In the genomic region with DNA sequence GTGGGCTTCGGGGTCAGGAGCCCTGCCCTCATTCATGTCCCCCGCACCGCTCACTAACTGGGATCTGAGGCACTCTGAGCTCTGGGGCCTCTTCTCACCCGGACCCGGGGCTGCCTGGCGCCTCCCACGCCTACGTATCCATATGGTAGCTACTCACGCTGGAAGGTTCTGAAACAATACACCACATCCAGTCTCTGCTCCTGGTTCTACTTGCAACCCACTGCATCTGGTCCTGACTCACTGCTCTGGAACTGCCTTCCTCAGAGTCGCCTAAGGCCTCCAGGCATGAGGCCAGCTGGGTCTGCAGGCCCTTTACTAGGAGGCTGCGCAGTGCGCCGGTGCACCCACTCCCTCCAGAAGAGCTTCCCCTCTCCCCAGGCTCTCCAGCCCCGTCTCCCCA, we compare ENCODE assay signal across 12 cellular contexts. TPM values are rescaled to one million over a fixed set of nuclear protein-coding genes. Genes with fewer than 3 reads are reported as not detected.
DNase-seq lines count a peak whose midpoint lies in the region; ATAC-seq, FAIRE-seq and TF ChIP-seq lines count a peak whose summit lies in the region.
"Had no signal": no experiment of that assay in that cellular context is flagged by ENCODE, and none has a peak within 500 bp of the region (broad histone marks: within the 10 kb centered on the region; RNA-seq: fewer than 3 reads in every experiment).

No MANE protein-coding gene starts in this region.

- peaks cover 81% of the 10 kb centered on the region for H3K36me3 Mint-ChIP-seq in brain

- POLR2A ChIA-PET in A673 (lab: Charles Lee; ENCODE audit: low non-redundant PET), result no interaction called here

- peaks cover 0 to 2% (median 0%) of the 10 kb centered on the region in 5 experiments for H3K9me3 Mint-ChIP-seq in brain

- H3K27ac ChIP-seq in lower lobe of right lung, result no peak overlapping the region
- no peak overlapping the region for H3K27ac ChIP-seq in A673 (ENCODE audit: low read depth, low read length, poor library complexity, severe bottlenecking)
- H3K27ac ChIP-seq: thoracic aorta had no signal

- no TSS peak for BruUV-seq in A673 (replicated peaks; lab: Mats Ljungman, UMichigan)

- no peak overlapping the region for H3K4me3 Mint-ChIP-seq in brain

- intact Hi-C loops in lower lobe of right lung (cut with DNase I) (no loop called here), A673 (cut with micrococcal nuclease; ENCODE audit: unreplicated experiment) (no loop called here)

- no peak for ATAC-seq in lower lobe of right lung
- ATAC-seq: esophagus mucosa had no signal

- no peak overlapping the region for H3K4me3 ChIP-seq in lower lobe of right lung
- H3K4me3 ChIP-seq in A673 (ENCODE audit: low read depth, low read length, poor library complexity, severe bottlenecking), result no peak overlapping the region
- H3K4me3 ChIP-seq: thoracic aorta had no signal

- no peaks in the 10 kb centered on the region for H3K27me3 Mint-ChIP-seq in brain

- no peak for TF ChIP-seq CTCF in AG09319 (IDR thresholded peaks at IDR 0.05; ENCODE audit: low read depth, low read length)
- TF ChIP-seq CTCF in brain (conservative IDR thresholded peaks at IDR 0.05), result no peak
- TF ChIP-seq CTCF in lower lobe of right lung (IDR thresholded peaks at IDR 0.05), result no peak
- TF ChIP-seq CTCF in A673 (conservative IDR thresholded peaks at IDR 0.05; ENCODE audit: low read depth, low read length), result no peak

- H3K9me3 ChIP-seq in lower lobe of right lung (no peaks in the 10 kb centered on the region), A673 (ENCODE audit: low read depth, low read length, poor library complexity, severe bottlenecking) (no peaks in the 10 kb centered on the region)
- H3K9me3 ChIP-seq: thoracic aorta had no signal

- H3K36me3 ChIP-seq in lower lobe of right lung, result peaks cover 100% of the 10 kb centered on the region
- H3K36me3 ChIP-seq in A673 (ENCODE audit: insufficient read depth, low read length, poor library complexity, severe bottlenecking), result peaks cover 70% of the 10 kb centered on the region

- peak; percentile 67 for DNase-seq in AG09319 (ENCODE audit: extremely low read depth, low read depth)
- DNase-seq in HTR-8/SVneo (ENCODE audit: insufficient read length, low spot score), result peak; percentile 46
- DNase-seq in lower lobe of right lung, result peak; percentile 14
- DNase-seq in A673 (ENCODE audit: low spot score), result no peak
- no peak for DNase-seq in stimulated activated CD4-positive, alpha-beta T cell treated with anti-CD3 and anti-CD28 coated beads, Interleukin-4, amount 100 ng/mL, for 4 hours
- DNase-seq in NCI-H345 treated with DMSO at 0.1 percent for 48 hours (lab: John Stamatoyannopoulos, UW; ENCODE audit: unreplicated experiment), result no peak
- no peak for DNase-seq in DMS79 treated with DMSO at 0.1 percent for 48 hours (lab: John Stamatoyannopoulos, UW)
- DNase-seq: NCI-H1048 had no signal

- CTCF ChIA-PET in A673 (lab: Charles Lee), result no interaction called here

- H3K4me1 Mint-ChIP-seq in brain, result no peaks in the 10 kb centered on the region

- peak; percentile 74 for FAIRE-seq in HTR-8/SVneo (lab: Jason Lieb, UNC)
- FAIRE-seq: G401.6 had no signal

- H3K27me3 ChIP-seq in lower lobe of right lung (ENCODE audit: low read depth) (no peaks in the 10 kb centered on the region), A673 (replicated peaks; ENCODE audit: insufficient read depth, low read depth, low read length, poor library complexity) (no peaks in the 10 kb centered on the region)

- peaks cover 30% of the 10 kb centered on the region for H3K4me1 ChIP-seq in lower lobe of right lung
- peaks cover 19% of the 10 kb centered on the region for H3K4me1 ChIP-seq in A673 (ENCODE audit: insufficient read depth, low read length, poor library complexity, severe bottlenecking)

- peak overlapping the region in 3 of 5 experiments; percentile 14 to 78 (median 71) for H3K27ac Mint-ChIP-seq in brain

RNA-seq across cellular contexts. Expression of gene USP36, which starts 18.1 kb away (rescaled TPM):
- 24.7 TPM for polyA plus RNA-seq in brain (ENCODE audit: insufficient read depth, low read depth, low replicate concordance)
- 58.6 TPM for total RNA-seq in lower lobe of right lung
- 58.4 and 74.9 TPM in 2 replicates for total RNA-seq in A673 (2021)

RNA-seq across cellular contexts. Expression of gene CYTH1, which starts 40.5 kb away (rescaled TPM):
- 33.6 TPM for polyA plus RNA-seq in brain (ENCODE audit: insufficient read depth, low read depth, low replicate concordance)
- total RNA-seq in lower lobe of right lung, result 110 TPM
- 17.9 and 24.6 TPM in 2 replicates for total RNA-seq in A673 (2021)

Comparison
In these comparisons a context has a peak if more than half of its experiments do, and no peak if none do; other contexts are left out.
1. DNase-seq: peak in AG09319 (single experiment), HTR-8/SVneo (single experiment) and lower lobe of right lung (single experiment); none in A673 (single experiment), stimulated activated CD4-positive, alpha-beta T cell treated with anti-CD3 and anti-CD28 coated beads, Interleukin-4, amount 100 ng/mL, for 4 hours (0 of 2), NCI-H345 treated with DMSO at 0.1 percent for 48 hours (single experiment) and DMS79 treated with DMSO at 0.1 percent for 48 hours (single experiment).